In the genomic region with DNA sequence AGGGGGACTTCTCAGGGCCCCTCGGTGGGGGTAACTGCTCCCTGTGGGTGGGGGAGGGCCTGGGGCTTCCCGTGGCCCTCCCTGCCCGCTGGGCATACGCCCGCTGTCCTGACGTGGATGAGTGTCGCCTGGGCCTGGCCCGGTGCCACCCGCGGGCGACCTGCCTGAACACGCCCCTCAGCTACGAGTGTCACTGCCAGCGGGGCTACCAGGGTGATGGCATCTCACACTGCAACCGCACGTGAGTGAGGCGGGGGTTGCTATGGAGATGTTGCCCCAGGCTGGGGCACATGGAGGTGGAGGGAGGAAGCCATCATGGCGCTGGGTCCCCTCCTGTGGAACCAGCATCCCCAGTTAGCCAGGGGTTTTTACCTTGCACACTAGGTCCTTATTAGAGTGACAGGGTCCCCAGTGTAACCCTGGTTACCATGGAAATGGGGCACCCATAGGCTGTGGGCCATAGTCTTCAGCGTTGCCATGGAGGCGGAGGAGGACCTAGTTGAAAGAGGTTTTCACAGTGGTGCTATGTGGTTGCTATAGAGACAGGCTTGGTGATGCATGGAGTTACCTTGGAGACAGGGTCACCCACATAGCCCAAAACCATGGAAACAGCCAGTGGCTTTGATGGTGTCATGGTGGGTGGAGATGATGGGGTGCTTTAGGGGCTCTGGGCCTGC, we compare ENCODE assay signal across 1 cellular context.
TF ChIP-seq lines count a peak whose summit lies in the region.

No MANE protein-coding gene starts in this region.

TF ChIP-seq in SK-N-SH, 30 proteins besides CTCF, POLR2A, EP300 and RAD21 (continued from another document):
- TF ChIP-seq, protein P1, sequence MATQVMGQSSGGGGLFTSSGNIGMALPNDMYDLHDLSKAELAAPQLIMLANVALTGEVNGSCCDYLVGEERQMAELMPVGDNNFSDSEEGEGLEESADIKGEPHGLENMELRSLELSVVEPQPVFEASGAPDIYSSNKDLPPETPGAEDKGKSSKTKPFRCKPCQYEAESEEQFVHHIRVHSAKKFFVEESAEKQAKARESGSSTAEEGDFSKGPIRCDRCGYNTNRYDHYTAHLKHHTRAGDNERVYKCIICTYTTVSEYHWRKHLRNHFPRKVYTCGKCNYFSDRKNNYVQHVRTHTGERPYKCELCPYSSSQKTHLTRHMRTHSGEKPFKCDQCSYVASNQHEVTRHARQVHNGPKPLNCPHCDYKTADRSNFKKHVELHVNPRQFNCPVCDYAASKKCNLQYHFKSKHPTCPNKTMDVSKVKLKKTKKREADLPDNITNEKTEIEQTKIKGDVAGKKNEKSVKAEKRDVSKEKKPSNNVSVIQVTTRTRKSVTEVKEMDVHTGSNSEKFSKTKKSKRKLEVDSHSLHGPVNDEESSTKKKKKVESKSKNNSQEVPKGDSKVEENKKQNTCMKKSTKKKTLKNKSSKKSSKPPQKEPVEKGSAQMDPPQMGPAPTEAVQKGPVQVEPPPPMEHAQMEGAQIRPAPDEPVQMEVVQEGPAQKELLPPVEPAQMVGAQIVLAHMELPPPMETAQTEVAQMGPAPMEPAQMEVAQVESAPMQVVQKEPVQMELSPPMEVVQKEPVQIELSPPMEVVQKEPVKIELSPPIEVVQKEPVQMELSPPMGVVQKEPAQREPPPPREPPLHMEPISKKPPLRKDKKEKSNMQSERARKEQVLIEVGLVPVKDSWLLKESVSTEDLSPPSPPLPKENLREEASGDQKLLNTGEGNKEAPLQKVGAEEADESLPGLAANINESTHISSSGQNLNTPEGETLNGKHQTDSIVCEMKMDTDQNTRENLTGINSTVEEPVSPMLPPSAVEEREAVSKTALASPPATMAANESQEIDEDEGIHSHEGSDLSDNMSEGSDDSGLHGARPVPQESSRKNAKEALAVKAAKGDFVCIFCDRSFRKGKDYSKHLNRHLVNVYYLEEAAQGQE (IDR thresholded peaks at IDR 0.05; ENCODE audit: low read depth, low read length), result no peak
- TF ChIP-seq FOSL2 (IDR thresholded peaks at IDR 0.05; ENCODE audit: borderline replicate concordance, low read depth), result no peak
- TF ChIP-seq, protein P2, sequence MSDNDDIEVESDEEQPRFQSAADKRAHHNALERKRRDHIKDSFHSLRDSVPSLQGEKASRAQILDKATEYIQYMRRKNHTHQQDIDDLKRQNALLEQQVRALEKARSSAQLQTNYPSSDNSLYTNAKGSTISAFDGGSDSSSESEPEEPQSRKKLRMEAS (IDR thresholded peaks at IDR 0.05; ENCODE audit: low read depth), result no peak
- TF ChIP-seq NFIC (IDR thresholded peaks at IDR 0.05; ENCODE audit: borderline replicate concordance), result no peak
- no peak for TF ChIP-seq TCF12 (IDR thresholded peaks at IDR 0.05)
- TF ChIP-seq POLR2AphosphoS5 (IDR thresholded peaks at IDR 0.05; ENCODE audit: low read depth, low read length), result no peak
- TF ChIP-seq SMC3 (IDR thresholded peaks at IDR 0.05; ENCODE audit: low read depth, low read length), result no peak
- TF ChIP-seq, protein P3, sequence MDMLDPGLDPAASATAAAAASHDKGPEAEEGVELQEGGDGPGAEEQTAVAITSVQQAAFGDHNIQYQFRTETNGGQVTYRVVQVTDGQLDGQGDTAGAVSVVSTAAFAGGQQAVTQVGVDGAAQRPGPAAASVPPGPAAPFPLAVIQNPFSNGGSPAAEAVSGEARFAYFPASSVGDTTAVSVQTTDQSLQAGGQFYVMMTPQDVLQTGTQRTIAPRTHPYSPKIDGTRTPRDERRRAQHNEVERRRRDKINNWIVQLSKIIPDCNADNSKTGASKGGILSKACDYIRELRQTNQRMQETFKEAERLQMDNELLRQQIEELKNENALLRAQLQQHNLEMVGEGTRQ (IDR thresholded peaks at IDR 0.05; ENCODE audit: borderline replicate concordance, low read depth, low read length), result no peak
- no peak for TF ChIP-seq ELF1 (IDR thresholded peaks at IDR 0.05)
